14 cellular contexts compared by ENCODE assay signal in genomic region chrX:103158317-103158621, GRCh38. TPM values are rescaled to one million over a fixed set of nuclear protein-coding genes. Genes with fewer than 3 reads are reported as not detected.
A peak's percentile ranks its signal among the peaks of the same experiment; 100 is the strongest.
DNase-seq lines count a peak whose midpoint lies in the region; ATAC-seq, FAIRE-seq and TF ChIP-seq lines count a peak whose summit lies in the region.
"Had no signal": no experiment of that assay in that cellular context is flagged by ENCODE, and none has a peak within 500 bp of the region (broad histone marks: within the 10 kb centered on the region; RNA-seq: fewer than 3 reads in every experiment).

No MANE protein-coding gene starts in this region.

- peaks cover 26% of the 10 kb centered on the region for H3K4me1 ChIP-seq in PC-3 (ENCODE audit: insufficient read depth, low read length)
- H3K4me1 ChIP-seq in right atrium auricular region, result no peaks in the 10 kb centered on the region
- H3K4me1 ChIP-seq: BLaER1, HAP-1 had no signal

- peak; percentile 11 for ATAC-seq in HG03159 (IDR thresholded peaks at IDR 0.05; ENCODE audit: unreplicated experiment)
- ATAC-seq in PC-3, result no peak
- no peak for ATAC-seq in GM18505 (IDR thresholded peaks at IDR 0.05; ENCODE audit: unreplicated experiment)

- no peak overlapping the region for H3K9ac ChIP-seq in PC-3 (ENCODE audit: low read length)
- no peak overlapping the region for H3K9ac ChIP-seq in neural cell (ENCODE audit: low read length)
- H3K9ac ChIP-seq: BLaER1 had no signal

- H3K9me2 ChIP-seq in PC-3 (replicated peaks; ENCODE audit: low read length) (no peaks in the 10 kb centered on the region), neural cell (ENCODE audit: insufficient read depth, low read length) (no peaks in the 10 kb centered on the region)

- TF ChIP-seq RAD21 in neural cell (conservative IDR thresholded peaks at IDR 0.05), result no peak

- H3K4me2 ChIP-seq in PC-3 (ENCODE audit: low read length), result peak overlapping the region; percentile 40
- H3K4me2 ChIP-seq in neural cell (ENCODE audit: low read length), result no peak overlapping the region
- H3K4me2 ChIP-seq: BLaER1 had no signal

- no peak overlapping the region for H3K4me3 ChIP-seq in PC-3 (ENCODE audit: low read length)
- H3K4me3 ChIP-seq in neural cell (ENCODE audit: low read length), result no peak overlapping the region
- H3K4me3 ChIP-seq in right atrium auricular region, result no peak overlapping the region
- H3K4me3 ChIP-seq: BLaER1, HAP-1 had no signal

- H3K36me3 ChIP-seq in PC-3 (ENCODE audit: low read depth, low read length), result no peaks in the 10 kb centered on the region
- no peaks in the 10 kb centered on the region for H3K36me3 ChIP-seq in neural cell (ENCODE audit: insufficient read depth, low read length)
- no peaks in the 10 kb centered on the region for H3K36me3 ChIP-seq in right atrium auricular region
- H3K36me3 ChIP-seq: BLaER1, HAP-1 had no signal

- H3K9me3 ChIP-seq in PC-3 (ENCODE audit: low read length) (no peaks in the 10 kb centered on the region), neural cell (ENCODE audit: low read length) (no peaks in the 10 kb centered on the region), right atrium auricular region (no peaks in the 10 kb centered on the region)
- H3K9me3 ChIP-seq: BLaER1, HAP-1 had no signal

- H3K27me3 ChIP-seq in PC-3 (ENCODE audit: low read length), result no peaks in the 10 kb centered on the region
- H3K27me3 ChIP-seq in neural cell (ENCODE audit: insufficient read depth, low read depth, low read length), result no peaks in the 10 kb centered on the region
- H3K27me3 ChIP-seq in right atrium auricular region, result no peaks in the 10 kb centered on the region
- H3K27me3 ChIP-seq: BLaER1 had no signal

- peak; percentile 73 for FAIRE-seq in G401.6 (lab: Jason Lieb, UNC)

- TF ChIP-seq POLR2A in GM18505 (IDR thresholded peaks at IDR 0.05; ENCODE audit: borderline replicate concordance, extremely low read depth, insufficient read depth, insufficient read length), result no peak

- DNase-seq in PC-3, result no peak
- no peak for DNase-seq in NCI-H1417 (lab: John Stamatoyannopoulos, UW)
- DNase-seq in right atrium auricular region (ENCODE audit: low spot score), result no peak
- DNase-seq in inferior parietal cortex (ENCODE audit: extremely low spot score), result no peak
- DNase-seq: CD8-positive, alpha-beta memory T cell; NCI-H1436 treated with DMSO at 0.1 percent for 48 hours; NCI-H2081 treated with DMSO at 0.1 percent for 48 hours; SIG-M5 had no signal

- TF ChIP-seq CTCF in PC-3 (conservative IDR thresholded peaks at IDR 0.05; ENCODE audit: low read depth, low read length), result no peak; the same call in 1 of the 2 replicates
- peak; percentile 15 for TF ChIP-seq CTCF in neural cell (IDR thresholded peaks at IDR 0.05; ENCODE audit: poor library complexity, severe bottlenecking)
- TF ChIP-seq CTCF in right atrium auricular region (IDR thresholded peaks at IDR 0.05), result no peak

- intact Hi-C loops in PC-3 (cut with micrococcal nuclease), result loop anchor here (1.0 to 5.0 kb wide), 2 partner anchors 146 to 207 kb away; no protein-coding TSS in a partner anchor

- H4K20me1 ChIP-seq in PC-3 (ENCODE audit: low read length) (no peaks in the 10 kb centered on the region), neural cell (ENCODE audit: insufficient read depth) (no peaks in the 10 kb centered on the region)
- H4K20me1 ChIP-seq: BLaER1 had no signal

- no peaks in the 10 kb centered on the region for H3K79me2 ChIP-seq in PC-3 (ENCODE audit: low read length)
- no peaks in the 10 kb centered on the region for H3K79me2 ChIP-seq in neural cell (replicated peaks; ENCODE audit: insufficient read depth, low read length)

- no peak overlapping the region for H3K27ac ChIP-seq in PC-3 (ENCODE audit: low read length)
- no peak overlapping the region for H3K27ac ChIP-seq in neural cell (ENCODE audit: low read length)
- H3K27ac ChIP-seq in right atrium auricular region, result no peak overlapping the region
- H3K27ac ChIP-seq: BLaER1 had no signal

- TF ChIP-seq EP300 in neural cell (conservative IDR thresholded peaks at IDR 0.05; ENCODE audit: poor library complexity, severe bottlenecking), result no peak

- H2AFZ ChIP-seq in PC-3 (ENCODE audit: low read length), result no peak overlapping the region
- no peak overlapping the region for H2AFZ ChIP-seq in neural cell (ENCODE audit: low read depth, low read length)

- H3F3A ChIP-seq in PC-3 (ENCODE audit: low read length, unreplicated experiment) (peaks cover 3% of the 10 kb centered on the region), neural cell (ENCODE audit: insufficient read depth, low read length, poor library complexity, severe bottlenecking) (no peaks in the 10 kb centered on the region)

- POLR2A ChIA-PET in PC-3 (lab: Charles Lee; ENCODE audit: unreplicated experiment), result no interaction called here

- no TSS peak for BruUV-seq in PC-3 (replicated peaks; lab: Mats Ljungman, UMichigan)

- CTCF ChIA-PET in PC-3 (lab: Charles Lee), result interaction anchor here (0.5 kb wide), 1 partner anchor 461 kb away, joined by 3 read pairs; no protein-coding TSS in a partner anchor

TF ChIP-seq in neural cell, 6 proteins besides CTCF, POLR2A, EP300 and RAD21:
- TF ChIP-seq EZH2 (IDR thresholded peaks at IDR 0.05; ENCODE audit: borderline replicate concordance, insufficient read depth, low read length, poor library complexity, severe bottlenecking), result no peak
- no peak for TF ChIP-seq SMC3 (conservative IDR thresholded peaks at IDR 0.05; ENCODE audit: poor library complexity)
- no peak for TF ChIP-seq TAF1 (IDR thresholded peaks at IDR 0.05; ENCODE audit: low read depth)
- TF ChIP-seq REST (IDR thresholded peaks at IDR 0.05; ENCODE audit: borderline replicate concordance), result no peak
- no peak for TF ChIP-seq POLR2AphosphoS5 (IDR thresholded peaks at IDR 0.05)
- no peak for TF ChIP-seq MXI1 (conservative IDR thresholded peaks at IDR 0.05; ENCODE audit: poor library complexity, severe bottlenecking)

RNA-seq across cellular contexts. Expression of gene BEX4, which starts 56.6 kb away (rescaled TPM):
- total RNA-seq in PC-3 (2014; rRNA removed), result 10.9 and 11.5 TPM in 2 replicates
- 383 and 417 TPM in 2 replicates for polyA plus RNA-seq in neural cell
- polyA minus RNA-seq in neural cell, result 123 and 142 TPM in 2 replicates
- total RNA-seq in right atrium auricular region, result 10 to 100 TPM; 72.2 to 74.9 TPM
